Comparison of ENCODE assay signal across 1 cellular context in the genomic region with DNA sequence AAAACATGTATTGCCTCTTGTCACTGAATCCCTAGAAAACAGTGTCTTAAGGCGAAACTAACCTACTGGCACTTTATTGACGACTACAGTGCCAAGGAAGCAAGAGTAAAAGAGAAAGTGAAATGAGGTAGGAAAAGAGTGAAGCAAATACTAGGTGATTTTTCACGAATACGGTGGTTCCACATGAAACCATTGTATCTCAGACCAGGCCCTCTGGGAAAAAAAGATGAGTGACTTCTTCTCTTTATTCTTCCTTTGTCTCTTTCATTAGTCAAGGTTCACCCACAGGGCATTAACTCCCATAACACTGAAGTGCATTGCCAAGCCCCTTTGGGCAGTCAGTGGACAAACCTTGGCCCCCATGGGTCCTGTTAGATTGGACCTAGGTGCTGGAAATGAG.
TF ChIP-seq lines count a peak whose summit lies in the region.

No MANE protein-coding gene starts in this region.

TF ChIP-seq in K562, 482 proteins besides CTCF, POLR2A, EP300 and RAD21:
- TF ChIP-seq, protein P1, sequence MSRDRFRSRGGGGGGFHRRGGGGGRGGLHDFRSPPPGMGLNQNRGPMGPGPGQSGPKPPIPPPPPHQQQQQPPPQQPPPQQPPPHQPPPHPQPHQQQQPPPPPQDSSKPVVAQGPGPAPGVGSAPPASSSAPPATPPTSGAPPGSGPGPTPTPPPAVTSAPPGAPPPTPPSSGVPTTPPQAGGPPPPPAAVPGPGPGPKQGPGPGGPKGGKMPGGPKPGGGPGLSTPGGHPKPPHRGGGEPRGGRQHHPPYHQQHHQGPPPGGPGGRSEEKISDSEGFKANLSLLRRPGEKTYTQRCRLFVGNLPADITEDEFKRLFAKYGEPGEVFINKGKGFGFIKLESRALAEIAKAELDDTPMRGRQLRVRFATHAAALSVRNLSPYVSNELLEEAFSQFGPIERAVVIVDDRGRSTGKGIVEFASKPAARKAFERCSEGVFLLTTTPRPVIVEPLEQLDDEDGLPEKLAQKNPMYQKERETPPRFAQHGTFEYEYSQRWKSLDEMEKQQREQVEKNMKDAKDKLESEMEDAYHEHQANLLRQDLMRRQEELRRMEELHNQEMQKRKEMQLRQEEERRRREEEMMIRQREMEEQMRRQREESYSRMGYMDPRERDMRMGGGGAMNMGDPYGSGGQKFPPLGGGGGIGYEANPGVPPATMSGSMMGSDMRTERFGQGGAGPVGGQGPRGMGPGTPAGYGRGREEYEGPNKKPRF (IDR thresholded peaks at IDR 0.05; ENCODE audit: low read depth, low read length), result no peak
- TF ChIP-seq SPI1 (IDR thresholded peaks at IDR 0.05; ENCODE audit: borderline replicate concordance, low read depth, low read length) (no peak), ZFP1 (CRISPR knock-in tag; IDR thresholded peaks at IDR 0.05) (no peak)
- TF ChIP-seq, protein P2, sequence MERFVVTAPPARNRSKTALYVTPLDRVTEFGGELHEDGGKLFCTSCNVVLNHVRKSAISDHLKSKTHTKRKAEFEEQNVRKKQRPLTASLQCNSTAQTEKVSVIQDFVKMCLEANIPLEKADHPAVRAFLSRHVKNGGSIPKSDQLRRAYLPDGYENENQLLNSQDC (CRISPR knock-in tag; IDR thresholded peaks at IDR 0.05), result no peak
- TF ChIP-seq, protein P3, sequence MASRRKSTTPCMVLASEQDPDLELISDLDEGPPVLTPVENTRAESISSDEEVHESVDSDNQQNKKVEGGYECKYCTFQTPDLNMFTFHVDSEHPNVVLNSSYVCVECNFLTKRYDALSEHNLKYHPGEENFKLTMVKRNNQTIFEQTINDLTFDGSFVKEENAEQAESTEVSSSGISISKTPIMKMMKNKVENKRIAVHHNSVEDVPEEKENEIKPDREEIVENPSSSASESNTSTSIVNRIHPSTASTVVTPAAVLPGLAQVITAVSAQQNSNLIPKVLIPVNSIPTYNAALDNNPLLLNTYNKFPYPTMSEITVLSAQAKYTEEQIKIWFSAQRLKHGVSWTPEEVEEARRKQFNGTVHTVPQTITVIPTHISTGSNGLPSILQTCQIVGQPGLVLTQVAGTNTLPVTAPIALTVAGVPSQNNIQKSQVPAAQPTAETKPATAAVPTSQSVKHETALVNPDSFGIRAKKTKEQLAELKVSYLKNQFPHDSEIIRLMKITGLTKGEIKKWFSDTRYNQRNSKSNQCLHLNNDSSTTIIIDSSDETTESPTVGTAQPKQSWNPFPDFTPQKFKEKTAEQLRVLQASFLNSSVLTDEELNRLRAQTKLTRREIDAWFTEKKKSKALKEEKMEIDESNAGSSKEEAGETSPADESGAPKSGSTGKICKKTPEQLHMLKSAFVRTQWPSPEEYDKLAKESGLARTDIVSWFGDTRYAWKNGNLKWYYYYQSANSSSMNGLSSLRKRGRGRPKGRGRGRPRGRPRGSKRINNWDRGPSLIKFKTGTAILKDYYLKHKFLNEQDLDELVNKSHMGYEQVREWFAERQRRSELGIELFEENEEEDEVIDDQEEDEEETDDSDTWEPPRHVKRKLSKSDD (conservative IDR thresholded peaks at IDR 0.05; ENCODE audit: low read length), result no peak
